14 cellular contexts compared by ENCODE assay signal in the genomic region with DNA sequence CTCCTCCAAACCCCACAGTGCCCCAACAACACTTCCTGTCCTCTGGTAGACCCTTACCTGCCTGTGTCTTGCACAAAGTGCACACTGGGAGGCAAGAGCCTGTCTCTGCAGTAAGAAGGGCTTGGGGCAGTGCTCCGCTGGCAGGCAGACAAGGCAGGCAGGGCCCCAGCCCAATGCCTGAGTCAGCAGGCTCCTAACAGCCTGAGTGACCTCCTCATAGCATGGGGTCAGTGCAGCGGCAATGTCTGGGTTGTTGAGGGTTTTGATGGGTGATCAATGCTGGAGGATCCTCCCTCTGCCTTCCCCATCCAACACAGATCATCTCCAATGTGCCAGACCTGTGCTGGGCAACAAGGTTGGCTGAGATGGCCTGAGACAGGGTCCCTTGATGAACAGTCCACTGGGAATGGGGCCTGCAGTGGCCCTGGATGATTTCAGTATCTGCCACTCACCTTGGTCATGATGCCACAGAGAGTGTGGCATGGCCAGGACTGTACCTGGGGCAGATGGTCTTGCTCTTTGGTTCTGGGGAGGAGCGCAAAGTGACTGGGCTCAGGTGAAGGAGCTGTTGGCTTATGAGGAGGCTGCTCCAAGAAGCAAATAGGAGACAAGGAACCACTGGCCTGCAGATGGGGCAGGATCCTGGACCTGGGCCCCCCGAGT. TPM values are rescaled to one million over a fixed set of nuclear protein-coding genes. Genes with fewer than 3 reads are reported as not detected.
DNase-seq lines count a peak whose midpoint lies in the region; ATAC-seq and TF ChIP-seq lines count a peak whose summit lies in the region.
"Had no signal": no experiment of that assay in that cellular context is flagged by ENCODE, and none has a peak within 500 bp of the region (broad histone marks: within the 10 kb centered on the region; RNA-seq: fewer than 3 reads in every experiment).

No MANE protein-coding gene starts in this region.

- H3K4me1 ChIP-seq in GM23338 (ENCODE audit: insufficient read depth) (no peaks in the 10 kb centered on the region), esophagus muscularis mucosa (peaks cover 0 to 4% (median 2%) of the 10 kb centered on the region in 4 donors), parathyroid adenoma (peaks cover 54% of the 10 kb centered on the region), trophoblast cell (ENCODE audit: control insufficient read depth in 1 of 2, insufficient read depth in 2 of 2, low read length in 2 of 2) (no peaks in the 10 kb centered on the region)
- H3K4me1 ChIP-seq: right lobe of liver had no signal

- no peak overlapping the region for H4K8ac ChIP-seq in trophoblast cell (ENCODE audit: low read depth, low read length)

- TF ChIP-seq EP300 in esophagus muscularis mucosa (IDR thresholded peaks at IDR 0.05), result no peak

- peaks cover 20% of the 10 kb centered on the region for H3K27me3 Mint-ChIP-seq in GM23338 (ENCODE audit: insufficient read depth, low read depth, poor library complexity)
- H3K27me3 Mint-ChIP-seq: CD4-positive, CD25-positive, alpha-beta regulatory T cell had no signal

- no peak overlapping the region for H2AK5ac ChIP-seq in trophoblast cell (ENCODE audit: low read length)

- no peak overlapping the region for H2BK5ac ChIP-seq in trophoblast cell (ENCODE audit: low read depth, low read length, poor library complexity)

- no peak overlapping the region for H2BK120ac ChIP-seq in trophoblast cell (ENCODE audit: insufficient read depth, low read length, poor library complexity)

- TF ChIP-seq CTCF in GM23338 (conservative IDR thresholded peaks at IDR 0.05; ENCODE audit: low read depth in 2 of 2) (no peak), RWPE1 (conservative IDR thresholded peaks at IDR 0.05; ENCODE audit: low read depth) (no peak), esophagus muscularis mucosa (IDR thresholded peaks at IDR 0.05) (no peak), parathyroid adenoma (IDR thresholded peaks at IDR 0.05) (no peak)

- H3K18ac ChIP-seq in trophoblast cell (ENCODE audit: low read length), result no peak overlapping the region

- H3K9ac ChIP-seq in parathyroid adenoma (peak overlapping the region; percentile 43), trophoblast cell (ENCODE audit: low read length) (no peak overlapping the region)
- H3K9ac ChIP-seq: SK-N-SH had no signal

- H3K27ac Mint-ChIP-seq in GM23338, result peak overlapping the region; percentile 65; the same call in 1 of the 2 replicates
- H3K27ac Mint-ChIP-seq: immature natural killer cell, WTC11 had no signal

- no peaks in the 10 kb centered on the region; the same call in 2 of the 3 replicates for H3K4me1 Mint-ChIP-seq in GM23338
- H3K4me1 Mint-ChIP-seq: WTC11 had no signal

- no peak overlapping the region for H2BK12ac ChIP-seq in trophoblast cell (ENCODE audit: low read length)

- H3K36me3 ChIP-seq in GM23338 (ENCODE audit: insufficient read depth) (no peaks in the 10 kb centered on the region; the same call in 1 of the 2 replicates), esophagus muscularis mucosa (peaks cover 10 to 52% (median 40%) of the 10 kb centered on the region in 4 donors), parathyroid adenoma (ENCODE audit: control insufficient read depth, insufficient read depth, low read length) (no peaks in the 10 kb centered on the region), trophoblast cell (ENCODE audit: control insufficient read depth in 1 of 2, insufficient read depth in 2 of 2, low read length in 2 of 2) (peaks cover 28 to 35% of the 10 kb centered on the region in 2 experiments)

- H3K79me2 ChIP-seq in GM23338 (replicated peaks; ENCODE audit: insufficient read depth), result no peaks in the 10 kb centered on the region
- H3K79me2 ChIP-seq in parathyroid adenoma, result no peaks in the 10 kb centered on the region
- H3K79me2 ChIP-seq in trophoblast cell (ENCODE audit: control insufficient read depth, insufficient read depth, low read length, poor library complexity), result no peaks in the 10 kb centered on the region

- H3K9me2 ChIP-seq in GM23338 (ENCODE audit: insufficient read depth), result no peaks in the 10 kb centered on the region
- H3K9me2 ChIP-seq: SK-N-SH had no signal

- H3K9me3 Mint-ChIP-seq in GM23338, result no peaks in the 10 kb centered on the region
- H3K9me3 Mint-ChIP-seq: activated T-cell treated with anti-CD3 and anti-CD28 coated beads, Interleukin-2, amount 50 U/mL, for 4 hours; CD4-positive, CD25-positive, alpha-beta regulatory T cell; immature natural killer cell; WTC11 had no signal

- H2AFZ ChIP-seq in GM23338 (no peak overlapping the region), parathyroid adenoma (peak overlapping the region; percentile 25), trophoblast cell (ENCODE audit: insufficient read depth, low read length, poor library complexity) (no peak overlapping the region)

- no peak overlapping the region for H4K91ac ChIP-seq in trophoblast cell (ENCODE audit: low read depth, low read length)

- no peaks in the 10 kb centered on the region for H3K79me1 ChIP-seq in trophoblast cell (ENCODE audit: low read length)

- DNase-seq in GM23338 (ENCODE audit: low spot score) (no peak), RWPE1 (ENCODE audit: low spot score) (no peak), esophagus muscularis mucosa (ENCODE audit: extremely low spot score) (peak; percentile 83), trophoblast cell (no peak)
- no peak for DNase-seq in activated effector memory CD4-positive, alpha-beta T cell treated with Interleukin-2 at 50 U/mL for 16 hours
- DNase-seq: activated T-cell treated with anti-CD3 and anti-CD28 coated beads, Interleukin-2, amount 50 U/mL, for 4 hours; CD4-positive, CD25-positive, alpha-beta regulatory T cell; immature natural killer cell; NCI-H2081 treated with DMSO at 0.1 percent for 48 hours had no signal

- WGBS in esophagus muscularis mucosa, result 100% methylated on average over 2 of the region's 4 CpGs
- no CpG with 5 or more reads among the region's 4 CpGs for WGBS in trophoblast cell (ENCODE audit: extremely low coverage, insufficient coverage, insufficient read length)

- ATAC-seq in GM23338 (no peak), HG03095 (IDR thresholded peaks at IDR 0.05; ENCODE audit: unreplicated experiment) (no peak)
- ATAC-seq: activated T-cell treated with anti-CD3 and anti-CD28 coated beads, Interleukin-2, amount 50 U/mL, for 4 hours; WTC11 had no signal

- H3K14ac ChIP-seq in trophoblast cell (ENCODE audit: low read length), result no peak overlapping the region

- no peaks in the 10 kb centered on the region; the same call in 2 of the 3 replicates for H3K36me3 Mint-ChIP-seq in GM23338 (ENCODE audit: low read depth)

- H3K4ac ChIP-seq in trophoblast cell (ENCODE audit: low read depth, low read length), result no peak overlapping the region

- TF ChIP-seq POLR2A in esophagus muscularis mucosa (IDR thresholded peaks at IDR 0.05; ENCODE audit: low read depth), result no peak

- CTCF ChIA-PET in RWPE1 (lab: Yijun Ruan, JAX), result interaction anchor here (0.6 kb wide), 1 partner anchor 140 kb away, joined by 3 read pairs; no protein-coding TSS in a partner anchor

- no peak overlapping the region for H3K23ac ChIP-seq in trophoblast cell (ENCODE audit: low read length)

- H3K4me2 ChIP-seq in GM23338 (no peak overlapping the region), parathyroid adenoma (ENCODE audit: low read length) (no peak overlapping the region), trophoblast cell (ENCODE audit: low read length) (no peak overlapping the region)
- H3K4me2 ChIP-seq: SK-N-SH had no signal

- no peaks in the 10 kb centered on the region; the same call in 1 of the 2 replicates for H4K20me1 ChIP-seq in GM23338 (replicated peaks; ENCODE audit: insufficient read depth)

- no peaks in the 10 kb centered on the region for H3K27me3 ChIP-seq in GM23338 (ENCODE audit: insufficient read depth)
- no peaks in the 10 kb centered on the region for H3K27me3 ChIP-seq in esophagus muscularis mucosa
- H3K27me3 ChIP-seq in parathyroid adenoma (ENCODE audit: control insufficient read depth, insufficient read depth, low read length), result no peaks in the 10 kb centered on the region
- H3K27me3 ChIP-seq in trophoblast cell (ENCODE audit: insufficient read depth, low read length), result no peaks in the 10 kb centered on the region
- H3K27me3 ChIP-seq: right lobe of liver had no signal

- no peak overlapping the region for H4K12ac ChIP-seq in trophoblast cell (ENCODE audit: low read depth, low read length)

- H3F3A ChIP-seq in GM23338 (replicated peaks; ENCODE audit: low read depth), result no peaks in the 10 kb centered on the region

- POLR2A ChIA-PET in RWPE1 (lab: Yijun Ruan, JAX; ENCODE audit: low non-redundant PET), result no interaction called here

- H3K4me3 Mint-ChIP-seq in GM23338, result no peak overlapping the region
- H3K4me3 Mint-ChIP-seq: activated T-cell treated with anti-CD3 and anti-CD28 coated beads, Interleukin-2, amount 50 U/mL, for 4 hours; CD4-positive, CD25-positive, alpha-beta regulatory T cell; immature natural killer cell; WTC11 had no signal

- H3K27ac ChIP-seq in GM23338 (ENCODE audit: low read depth) (no peak overlapping the region), RWPE1 (peak overlapping the region; percentile 88), esophagus muscularis mucosa (replicated peaks in 1 of 4) (no peak overlapping the region), parathyroid adenoma (peak overlapping the region; percentile 68), trophoblast cell (ENCODE audit: low read depth, low read length) (no peak overlapping the region)
- H3K27ac ChIP-seq: right lobe of liver had no signal

- intact Hi-C loops in esophagus muscularis mucosa (cut with DNase I), result no loop called here

- H3K4me3 ChIP-seq in GM23338 (no peak overlapping the region), esophagus muscularis mucosa (no peak overlapping the region), parathyroid adenoma (ENCODE audit: low read depth, low read length) (no peak overlapping the region), trophoblast cell (ENCODE audit: low read depth, low read length) (no peak overlapping the region)
- H3K4me3 ChIP-seq: right lobe of liver had no signal

- H3K9me3 ChIP-seq in esophagus muscularis mucosa (no peaks in the 10 kb centered on the region), parathyroid adenoma (ENCODE audit: control insufficient read depth, low read length) (no peaks in the 10 kb centered on the region), trophoblast cell (ENCODE audit: insufficient read depth, low read depth, low read length) (peaks cover 3% of the 10 kb centered on the region)
- H3K9me3 ChIP-seq: right lobe of liver, SK-N-SH had no signal

TF ChIP-seq in GM23338, 12 proteins besides CTCF, POLR2A, EP300 and RAD21:
- TF ChIP-seq STAT1 (IDR thresholded peaks at IDR 0.05; ENCODE audit: unreplicated experiment), result no peak

RNA-seq across cellular contexts. Expression of gene CAMK2B, which starts 55.6 kb away (rescaled TPM):
- total RNA-seq in GM23338 (2014; rRNA removed; shearing (Covaris generic)), result not detected in 2 replicates
- not detected in 2 replicates for polyA plus RNA-seq in GM23338 (2016; fragmentation: Nextera tagmentation; extraction: Ambion mirVana)
- 1 to 10 TPM in 3 of 4 donors, under 1 TPM in 1; 0.50 to 2.0 (median 1.2) TPM for total RNA-seq in esophagus muscularis mucosa
- 0.08 and 0.19 TPM in 2 replicates for polyA plus RNA-seq in trophoblast cell (2013)
- total RNA-seq: CD4-positive, CD25-positive, alpha-beta regulatory T cell had no signal
- polyA plus RNA-seq: CD4-positive, CD25-positive, alpha-beta regulatory T cell; immature natural killer cell had no signal

Comparison
In these comparisons a context has a peak if more than half of its experiments do, and no peak if none do; other contexts are left out.
1. H3K27ac ChIP-seq: peak in RWPE1 (single experiment) and parathyroid adenoma (single experiment); none in GM23338 (single experiment), esophagus muscularis mucosa (0 of 4) and trophoblast cell (single experiment).